Comparison of ENCODE assay signal across 1 cellular context in the genomic region with DNA sequence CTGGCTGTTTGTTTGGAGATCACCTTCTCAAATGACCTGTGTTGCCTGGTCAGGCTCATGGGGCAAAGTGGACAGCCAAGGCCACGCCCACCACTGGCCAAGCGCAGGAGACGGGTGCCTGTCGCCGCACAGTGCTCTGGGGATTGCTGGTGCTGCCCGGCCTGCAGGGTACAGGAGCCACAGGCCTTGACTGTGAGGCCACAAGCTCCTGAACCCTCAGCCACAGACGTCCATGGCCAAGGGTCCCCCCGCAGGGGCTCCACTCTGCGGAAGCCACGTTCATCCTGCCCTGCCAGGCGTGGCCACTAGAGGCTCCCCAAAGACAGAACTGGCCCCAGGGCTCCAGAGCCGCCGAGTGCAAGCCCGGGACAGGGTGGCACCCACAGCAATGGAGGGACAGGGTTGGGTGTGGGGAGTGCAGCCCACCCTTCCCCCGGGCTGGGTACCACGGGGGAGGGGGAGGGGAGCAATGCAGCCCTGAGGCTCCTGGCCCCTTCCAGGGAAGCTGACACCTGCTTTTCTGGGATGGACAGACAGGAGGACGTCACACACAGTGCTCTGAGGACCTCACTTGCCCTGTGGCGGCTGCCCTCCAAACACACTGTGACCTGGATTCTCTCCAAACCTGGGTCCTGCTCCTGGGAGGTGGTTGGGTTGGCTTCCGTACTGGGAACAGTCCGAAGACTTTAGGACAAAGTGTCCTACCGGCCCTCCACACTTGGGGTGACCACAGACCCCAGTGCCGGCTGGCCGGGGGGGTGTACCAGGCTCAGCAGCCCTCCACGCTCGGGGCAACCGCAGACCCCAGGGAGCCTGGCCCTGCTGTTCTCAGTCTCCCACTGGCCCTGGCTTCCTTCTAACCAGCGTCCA.
A peak's percentile ranks its signal among the peaks of the same experiment; 100 is the strongest.
TF ChIP-seq lines count a peak whose summit lies in the region.

No MANE protein-coding gene starts in this region.

TF ChIP-seq in H1, 55 proteins besides CTCF, POLR2A, EP300 and RAD21 (continued from another document):
- TF ChIP-seq ZNF274 (IDR thresholded peaks at IDR 0.05; ENCODE audit: borderline replicate concordance, extremely low read depth, low read length) (no peak), JUN (IDR thresholded peaks at IDR 0.05; ENCODE audit: low read depth, low read length) (no peak), GABPA (IDR thresholded peaks at IDR 0.05; ENCODE audit: borderline replicate concordance, insufficient read depth, low read length) (peak; percentile 36; the same call in 1 of the 2 replicates), SP4 (IDR thresholded peaks at IDR 0.05; ENCODE audit: low read length) (no peak), CBX5 (IDR thresholded peaks at IDR 0.05; ENCODE audit: low read depth, low read length) (no peak), SRF (IDR thresholded peaks at IDR 0.05; ENCODE audit: low read depth, low read length) (no peak), RNF2 (IDR thresholded peaks at IDR 0.05; ENCODE audit: borderline replicate concordance, low read depth, low read length, missing control alignments, poor library complexity, severe bottlenecking) (no peak), HDAC6 (IDR thresholded peaks at IDR 0.05; ENCODE audit: low read depth, low read length) (no peak), TAF1 (IDR thresholded peaks at IDR 0.05; ENCODE audit: low read depth, low read length) (no peak), KDM4A (IDR thresholded peaks at IDR 0.05; ENCODE audit: low read depth, low read length, severe bottlenecking) (no peak), YY1 (IDR thresholded peaks at IDR 0.05; ENCODE audit: low read depth, low read length) (0 out of 2 replicates have a peak, but pooled peaks have one; percentile 61), FOSL1 (IDR thresholded peaks at IDR 0.05; ENCODE audit: insufficient read depth, low read depth, low read length) (no peak), SUZ12 (IDR thresholded peaks at IDR 0.05; ENCODE audit: low read length) (no peak), CREB1 (IDR thresholded peaks at IDR 0.05) (peak; percentile 34; the same call in 1 of the 2 replicates), SIX5 (IDR thresholded peaks at IDR 0.05; ENCODE audit: low read depth, low read length) (no peak), SIRT6 (IDR thresholded peaks at IDR 0.05; ENCODE audit: low read length) (no peak), TCF12 (IDR thresholded peaks at IDR 0.05; ENCODE audit: low read depth, low read length) (no peak), PHF8 (conservative IDR thresholded peaks at IDR 0.05; ENCODE audit: low read depth, low read length) (no peak)
- TF ChIP-seq, protein P1, sequence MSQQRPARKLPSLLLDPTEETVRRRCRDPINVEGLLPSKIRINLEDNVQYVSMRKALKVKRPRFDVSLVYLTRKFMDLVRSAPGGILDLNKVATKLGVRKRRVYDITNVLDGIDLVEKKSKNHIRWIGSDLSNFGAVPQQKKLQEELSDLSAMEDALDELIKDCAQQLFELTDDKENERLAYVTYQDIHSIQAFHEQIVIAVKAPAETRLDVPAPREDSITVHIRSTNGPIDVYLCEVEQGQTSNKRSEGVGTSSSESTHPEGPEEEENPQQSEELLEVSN (IDR thresholded peaks at IDR 0.05): no peak
- TF ChIP-seq, protein P2, sequence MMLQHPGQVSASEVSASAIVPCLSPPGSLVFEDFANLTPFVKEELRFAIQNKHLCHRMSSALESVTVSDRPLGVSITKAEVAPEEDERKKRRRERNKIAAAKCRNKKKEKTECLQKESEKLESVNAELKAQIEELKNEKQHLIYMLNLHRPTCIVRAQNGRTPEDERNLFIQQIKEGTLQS (IDR thresholded peaks at IDR 0.05; ENCODE audit: insufficient read depth, low read depth, low read length): no peak
